In genomic region chr3:40584625-40585189, GRCh38 we compare ENCODE assay signal across 8 cellular contexts. TPM values are rescaled to one million over a fixed set of nuclear protein-coding genes. Genes with fewer than 3 reads are reported as not detected.
DNase-seq lines count a peak whose midpoint lies in the region; ATAC-seq, FAIRE-seq and TF ChIP-seq lines count a peak whose summit lies in the region.

No MANE protein-coding gene starts in this region.

- H3K9ac ChIP-seq in endodermal cell (ENCODE audit: extremely low read depth, low read length, poor library complexity, severe bottlenecking) (no peak overlapping the region), mesenchymal stem cell (ENCODE audit: low read length) (peak overlapping the region; percentile 69)

- 0 to 26% methylated on average over 1 to 15 of the region's 15 CpGs for WGBS in endodermal cell (ENCODE audit: insufficient coverage in 1 of 2, insufficient read length in 1 of 2), 2 experiments
- 18% methylated on average over 13 of the region's 15 CpGs for WGBS in mesenchymal stem cell

- no peaks in the 10 kb centered on the region for H3K9me3 ChIP-seq in endodermal cell (ENCODE audit: control insufficient read depth, low read length)
- no peaks in the 10 kb centered on the region for H3K9me3 ChIP-seq in mesenchymal stem cell (ENCODE audit: control insufficient read depth, low read length)

- no peak overlapping the region for H3K4ac ChIP-seq in mesenchymal stem cell (ENCODE audit: low read depth in 1 of 2, low read length in 2 of 2)

- H3K18ac ChIP-seq in mesenchymal stem cell (ENCODE audit: low read depth in 1 of 2, low read length in 2 of 2) = no peak overlapping the region

- ATAC-seq in HG03135 (IDR thresholded peaks at IDR 0.05; ENCODE audit: unreplicated experiment) (peak; percentile 65), GM19395 (IDR thresholded peaks at IDR 0.05; ENCODE audit: unreplicated experiment) (no peak)
- ATAC-seq in activated CD8-positive, alpha-beta memory T cell treated with anti-CD3 and anti-CD28 coated beads, Interleukin-2, amount 10 ng/mL, durations not matched to agents 7 days and 5 days = peak; percentile 84

- H3K4me3 ChIP-seq in endodermal cell (ENCODE audit: low read length) (no peak overlapping the region), mesenchymal stem cell (ENCODE audit: insufficient read depth in 1 of 2, low read depth in 1 of 2, low read length in 2 of 2) (peak overlapping the region in 1 of 2 experiments; percentile 63)

- H3K36me3 Mint-ChIP-seq in activated CD8-positive, alpha-beta memory T cell treated with anti-CD3 and anti-CD28 coated beads, Interleukin-2, amount 10 ng/mL, durations not matched to agents 7 days and 5 days = no peaks in the 10 kb centered on the region
- no peaks in the 10 kb centered on the region for H3K36me3 Mint-ChIP-seq in endodermal cell (ENCODE audit: low read depth)

- no peak overlapping the region for H4K91ac ChIP-seq in mesenchymal stem cell (ENCODE audit: low read length)

- H3K4me1 ChIP-seq in endodermal cell (ENCODE audit: control insufficient read depth, insufficient read depth, low read length) (peaks cover 4% of the 10 kb centered on the region), mesenchymal stem cell (ENCODE audit: control insufficient read depth, insufficient read depth, low read depth, low read length) (peaks cover 8% of the 10 kb centered on the region)

- H2AFZ ChIP-seq in mesenchymal stem cell (ENCODE audit: low read depth, low read length) = no peak overlapping the region

- no peaks in the 10 kb centered on the region for H3K79me1 ChIP-seq in mesenchymal stem cell (replicated peaks; ENCODE audit: low read length, poor library complexity, severe bottlenecking)

- H2BK12ac ChIP-seq in mesenchymal stem cell (ENCODE audit: low read length in 2 of 2) = no peak overlapping the region

- no peak overlapping the region for H3K27ac Mint-ChIP-seq in activated CD8-positive, alpha-beta memory T cell treated with anti-CD3 and anti-CD28 coated beads, Interleukin-2, amount 10 ng/mL, durations not matched to agents 7 days and 5 days
- H3K27ac Mint-ChIP-seq in endodermal cell = no peak overlapping the region

- H2BK5ac ChIP-seq in mesenchymal stem cell (ENCODE audit: low read depth, low read length, poor library complexity, severe bottlenecking) = no peak overlapping the region

- peak overlapping the region; percentile 61 for H3K4me2 ChIP-seq in mesenchymal stem cell (ENCODE audit: low read length, poor library complexity, severe bottlenecking)

- H3K4me1 Mint-ChIP-seq in activated CD8-positive, alpha-beta memory T cell treated with anti-CD3 and anti-CD28 coated beads, Interleukin-2, amount 10 ng/mL, durations not matched to agents 7 days and 5 days = no peaks in the 10 kb centered on the region
- peaks cover 11% of the 10 kb centered on the region for H3K4me1 Mint-ChIP-seq in endodermal cell

- no peak overlapping the region for H2BK120ac ChIP-seq in mesenchymal stem cell (ENCODE audit: low read depth, low read length)

- no peak overlapping the region for H2AK5ac ChIP-seq in mesenchymal stem cell (ENCODE audit: low read length, severe bottlenecking)

- H3K27ac ChIP-seq in endodermal cell (ENCODE audit: low read depth, low read length) = no peak overlapping the region
- peak overlapping the region; percentile 2 for H3K27ac ChIP-seq in mesenchymal stem cell (ENCODE audit: low read length, poor library complexity, severe bottlenecking)

- no peak overlapping the region for H3K14ac ChIP-seq in mesenchymal stem cell (ENCODE audit: low read length in 2 of 2)

- H3K27me3 ChIP-seq in endodermal cell (ENCODE audit: control insufficient read depth, insufficient read depth, low read length, poor library complexity, severe bottlenecking) (no peaks in the 10 kb centered on the region), mesenchymal stem cell (ENCODE audit: control insufficient read depth in 1 of 2, insufficient read depth in 1 of 2, low read length in 2 of 2) (peaks cover 8 to 14% of the 10 kb centered on the region in 2 experiments)

- H2BK15ac ChIP-seq in mesenchymal stem cell (ENCODE audit: low read depth, poor library complexity, severe bottlenecking) = no peak overlapping the region

- peaks cover 2% of the 10 kb centered on the region for H3K27me3 Mint-ChIP-seq in activated CD8-positive, alpha-beta memory T cell treated with anti-CD3 and anti-CD28 coated beads, Interleukin-2, amount 10 ng/mL, durations not matched to agents 7 days and 5 days
- peaks cover 15% of the 10 kb centered on the region for H3K27me3 Mint-ChIP-seq in endodermal cell (ENCODE audit: insufficient read depth)

- no peak overlapping the region for H3K4me3 Mint-ChIP-seq in activated CD8-positive, alpha-beta memory T cell treated with anti-CD3 and anti-CD28 coated beads, Interleukin-2, amount 10 ng/mL, durations not matched to agents 7 days and 5 days
- peak overlapping the region; percentile 28 for H3K4me3 Mint-ChIP-seq in endodermal cell

- DNase-seq in GM12891 (ENCODE audit: insufficient read length, low spot score) = peak; percentile 39
- peak; percentile 27 for DNase-seq in NOMO-1 treated with dmso at 0.1 percent for 144 hours (lab: John Stamatoyannopoulos, UW; ENCODE audit: unreplicated experiment)
- DNase-seq in activated CD8-positive, alpha-beta memory T cell treated with anti-CD3 and anti-CD28 coated beads, Interleukin-2, amount 10 ng/mL, durations not matched to agents 7 days and 5 days = peak; percentile 77
- peak; percentile 96 for DNase-seq in endodermal cell
- peak; percentile 74 for DNase-seq in mesenchymal stem cell
- peak; percentile 54 for DNase-seq in stimulated activated CD8-positive, alpha-beta memory T cell treated with anti-CD3 and anti-CD28 coated beads, Interleukin-15, amount 100 ng/mL, for 1 hour (ENCODE audit: low read depth)

- H3K9me3 Mint-ChIP-seq in activated CD8-positive, alpha-beta memory T cell treated with anti-CD3 and anti-CD28 coated beads, Interleukin-2, amount 10 ng/mL, durations not matched to agents 7 days and 5 days (ENCODE audit: low read depth) = no peaks in the 10 kb centered on the region
- no peaks in the 10 kb centered on the region for H3K9me3 Mint-ChIP-seq in endodermal cell

- CTCF ChIA-PET in activated CD8-positive, alpha-beta memory T cell treated with anti-CD3 and anti-CD28 coated beads, Interleukin-2, amount 10 ng/mL, durations not matched to agents 7 days and 5 days (lab: Charles Lee) = interaction anchor here (0.9 to 2.2 kb wide), 7 partner anchors 15 to 1298 kb away, joined by 3 to 8 read pairs (median 4); no protein-coding TSS in a partner anchor

- H3K23ac ChIP-seq in mesenchymal stem cell (ENCODE audit: low read length in 2 of 2) = no peak overlapping the region

- no peaks in the 10 kb centered on the region for H3K36me3 ChIP-seq in endodermal cell (ENCODE audit: control insufficient read depth, insufficient read depth, low read length)
- H3K36me3 ChIP-seq in mesenchymal stem cell (ENCODE audit: control insufficient read depth in 1 of 2, insufficient read depth in 2 of 2, low read depth in 1 of 2, low read length in 2 of 2) = no peaks in the 10 kb centered on the region

- H4K8ac ChIP-seq in mesenchymal stem cell (ENCODE audit: low read length) = no peak overlapping the region

- TF ChIP-seq POLR2A in GM12891 (IDR thresholded peaks at IDR 0.05; ENCODE audit: low read depth, low read length) = no peak

- TF ChIP-seq CTCF in endodermal cell (conservative IDR thresholded peaks at IDR 0.05) = peak; percentile 98

- peak; percentile 92 for FAIRE-seq in GM12891 (lab: Jason Lieb, UNC)

TF ChIP-seq in GM12891, 5 proteins besides CTCF, POLR2A, EP300 and RAD21:
- TF ChIP-seq SPI1 (IDR thresholded peaks at IDR 0.05; ENCODE audit: low read depth, low read length) (no peak), PAX5 (IDR thresholded peaks at IDR 0.05; ENCODE audit: insufficient read depth, low read length, severe bottlenecking) (no peak), TAF1 (IDR thresholded peaks at IDR 0.05; ENCODE audit: low read depth, low read length) (no peak), POU2F2 (IDR thresholded peaks at IDR 0.05; ENCODE audit: low read depth, low read length) (no peak), POLR2AphosphoS5 (IDR thresholded peaks at IDR 0.05; ENCODE audit: low read depth, low read length) (no peak)

RNA-seq across cellular contexts. Expression of gene ZNF621, which starts 59.9 kb away (rescaled TPM):
- 6.3 TPM for polyA plus RNA-seq in GM12891 (2012; ENCODE audit: low read depth, missing spikeins)
- total RNA-seq in activated CD8-positive, alpha-beta memory T cell treated with anti-CD3 and anti-CD28 coated beads, Interleukin-2, amount 10 ng/mL, durations not matched to agents 7 days and 5 days = 10 to 100 TPM; 23.1 to 25.3 TPM
- total RNA-seq in endodermal cell = 10 to 100 TPM; 21.3 to 32.1 TPM
- 22.1 TPM for polyA plus RNA-seq in endodermal cell (2013, experiment 1 of 2)
- 19.2 TPM for polyA plus RNA-seq in endodermal cell (2013, experiment 2 of 2)
- polyA plus RNA-seq in mesenchymal stem cell (2013, experiment 1 of 2) = 12.0 TPM
- 12.3 TPM for polyA plus RNA-seq in mesenchymal stem cell (2013, experiment 2 of 2)

Comparison
In these comparisons a context has a peak if more than half of its experiments do, and no peak if none do; other contexts are left out.
1. DNase-seq: peak in every context shown above with its lines; median percentile 96 in endodermal cell; 77 in activated CD8-positive, alpha-beta memory T cell treated with anti-CD3 and anti-CD28 coated beads, Interleukin-2, amount 10 ng/mL, durations not matched to agents 7 days and 5 days; 74 in mesenchymal stem cell; 54 in stimulated activated CD8-positive, alpha-beta memory T cell treated with anti-CD3 and anti-CD28 coated beads, Interleukin-15, amount 100 ng/mL, for 1 hour; 39 in GM12891; 27 in NOMO-1 treated with dmso at 0.1 percent for 144 hours.